ENCODE assay signal across 1 cellular context in genomic region chr15:40569139-40569953, GRCh38.
TF ChIP-seq lines count a peak whose summit lies in the region.

A gene with protein sequence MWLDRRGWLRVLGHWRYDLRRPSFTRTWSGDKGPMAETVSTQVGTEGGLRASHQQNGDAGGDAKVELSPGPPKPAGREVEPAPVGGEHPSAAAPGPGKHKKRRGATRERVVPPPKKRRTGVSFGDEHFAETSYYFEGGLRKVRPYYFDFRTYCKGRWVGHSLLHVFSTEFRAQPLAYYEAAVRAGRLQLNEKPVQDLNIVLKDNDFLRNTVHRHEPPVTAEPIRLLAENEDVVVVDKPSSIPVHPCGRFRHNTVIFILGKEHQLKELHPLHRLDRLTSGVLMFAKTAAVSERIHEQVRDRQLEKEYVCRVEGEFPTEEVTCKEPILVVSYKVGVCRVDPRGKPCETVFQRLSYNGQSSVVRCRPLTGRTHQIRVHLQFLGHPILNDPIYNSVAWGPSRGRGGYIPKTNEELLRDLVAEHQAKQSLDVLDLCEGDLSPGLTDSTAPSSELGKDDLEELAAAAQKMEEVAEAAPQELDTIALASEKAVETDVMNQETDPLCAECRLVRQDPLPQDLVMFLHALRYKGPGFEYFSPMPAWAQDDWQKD (plus strand): TSS chr15:40569299. CDS start chr15:40569338, 39 bp downstream.

TF ChIP-seq in H1, 55 proteins besides CTCF, POLR2A, EP300 and RAD21 (continued from another document):
- TF ChIP-seq ATF2 (IDR thresholded peaks at IDR 0.05; ENCODE audit: low read length) (peak; percentile 69; the same call in 1 of the 2 replicates), PHF8 (conservative IDR thresholded peaks at IDR 0.05; ENCODE audit: low read depth, low read length) (peak; percentile 96), HDAC2 (IDR thresholded peaks at IDR 0.05; ENCODE audit: borderline replicate concordance in 1 of 2, low read depth in 2 of 2, low read length in 2 of 2) (peak in 1 of 2 experiments; percentile 91; a peak in 2 of 4 replicates), RNF2 (IDR thresholded peaks at IDR 0.05; ENCODE audit: borderline replicate concordance, low read depth, low read length, missing control alignments, poor library complexity, severe bottlenecking) (no peak), NRF1 (IDR thresholded peaks at IDR 0.05; ENCODE audit: low read depth, low read length) (no peak), CREB1 (IDR thresholded peaks at IDR 0.05) (peak; percentile 99), CHD1 (IDR thresholded peaks at IDR 0.05; ENCODE audit: low read depth, low read length) (no peak), SIRT6 (IDR thresholded peaks at IDR 0.05; ENCODE audit: low read length) (no peak), ASH2L (IDR thresholded peaks at IDR 0.05; ENCODE audit: low read length) (peak; percentile 97), RFX5 (IDR thresholded peaks at IDR 0.05; ENCODE audit: borderline replicate concordance, low read depth, low read length) (no peak), MAX (IDR thresholded peaks at IDR 0.05) (peak; percentile 96), TAF7 (optimal IDR thresholded peaks at IDR 0.05; ENCODE audit: borderline replicate concordance, low read depth, low read length) (peak; percentile 34), SIX5 (IDR thresholded peaks at IDR 0.05; ENCODE audit: low read depth, low read length) (no peak), E2F6 (IDR thresholded peaks at IDR 0.05) (no peak), POU5F1 (IDR thresholded peaks at IDR 0.05; ENCODE audit: low read depth, low read length) (no peak), SIN3A (conservative IDR thresholded peaks at IDR 0.05 in 1 of 2, IDR thresholded peaks at IDR 0.05 in 1 of 2; ENCODE audit: low read depth in 1 of 2, low read length in 2 of 2) (peak; percentile 72 to 98; a peak in 2 of 4 replicates), CTBP2 (IDR thresholded peaks at IDR 0.05; ENCODE audit: borderline replicate concordance, insufficient read depth, insufficient read length, low read length) (no peak), SP1 (IDR thresholded peaks at IDR 0.05; ENCODE audit: low read depth, low read length) (peak; percentile 60; the same call in 1 of the 2 replicates), KDM4A (IDR thresholded peaks at IDR 0.05; ENCODE audit: low read depth, low read length, severe bottlenecking) (peak; percentile 93), CHD7 (IDR thresholded peaks at IDR 0.05; ENCODE audit: insufficient replicate concordance, low read length) (no peak), NANOG (IDR thresholded peaks at IDR 0.05; ENCODE audit: insufficient read depth, low read depth, low read length, poor library complexity, severe bottlenecking) (no peak), KDM1A (IDR thresholded peaks at IDR 0.05; ENCODE audit: borderline replicate concordance, low read length) (no peak), GTF2F1 (IDR thresholded peaks at IDR 0.05; ENCODE audit: borderline replicate concordance, low read depth, low read length) (no peak), SAP30 (IDR thresholded peaks at IDR 0.05; ENCODE audit: insufficient read depth, insufficient replicate concordance, low read length) (peak; percentile 90), SRF (IDR thresholded peaks at IDR 0.05; ENCODE audit: low read depth, low read length) (peak; percentile 62), POLR2AphosphoS5 (IDR thresholded peaks at IDR 0.05; ENCODE audit: low read depth, low read length) (peak; percentile 95), GABPA (IDR thresholded peaks at IDR 0.05; ENCODE audit: borderline replicate concordance, insufficient read depth, low read length) (0 out of 2 replicates have a peak, but pooled peaks have one; percentile 13), TAF1 (IDR thresholded peaks at IDR 0.05; ENCODE audit: low read depth, low read length) (peak; percentile 83), HDAC6 (IDR thresholded peaks at IDR 0.05; ENCODE audit: low read depth, low read length) (no peak), TBP (IDR thresholded peaks at IDR 0.05; ENCODE audit: low read depth, low read length) (peak; percentile 88), SP2 (IDR thresholded peaks at IDR 0.05; ENCODE audit: low read length) (no peak), BCL11A (IDR thresholded peaks at IDR 0.05; ENCODE audit: low read depth in 2 of 2, low read length in 2 of 2) (no peak), TCF12 (IDR thresholded peaks at IDR 0.05; ENCODE audit: low read depth, low read length) (no peak), SUZ12 (IDR thresholded peaks at IDR 0.05; ENCODE audit: low read length) (no peak), JUN (IDR thresholded peaks at IDR 0.05; ENCODE audit: low read depth, low read length) (no peak), JUND (IDR thresholded peaks at IDR 0.05; ENCODE audit: low read length) (no peak), CHD2 (IDR thresholded peaks at IDR 0.05; ENCODE audit: low read length) (peak; percentile 69), ZNF274 (IDR thresholded peaks at IDR 0.05; ENCODE audit: borderline replicate concordance, extremely low read depth, low read length) (no peak), EZH2 (IDR thresholded peaks at IDR 0.05; ENCODE audit: low read depth, low read length, severe bottlenecking) (no peak), CBX8 (IDR thresholded peaks at IDR 0.05; ENCODE audit: borderline replicate concordance, low read depth, low read length) (no peak), KDM5A (IDR thresholded peaks at IDR 0.05; ENCODE audit: low read length) (peak; percentile 93), CBX5 (IDR thresholded peaks at IDR 0.05; ENCODE audit: low read depth, low read length) (no peak)
- TF ChIP-seq, protein P1, sequence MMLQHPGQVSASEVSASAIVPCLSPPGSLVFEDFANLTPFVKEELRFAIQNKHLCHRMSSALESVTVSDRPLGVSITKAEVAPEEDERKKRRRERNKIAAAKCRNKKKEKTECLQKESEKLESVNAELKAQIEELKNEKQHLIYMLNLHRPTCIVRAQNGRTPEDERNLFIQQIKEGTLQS (IDR thresholded peaks at IDR 0.05; ENCODE audit: insufficient read depth, low read depth, low read length): peak; percentile 51; the same call in 1 of the 2 replicates
- TF ChIP-seq, protein P2, sequence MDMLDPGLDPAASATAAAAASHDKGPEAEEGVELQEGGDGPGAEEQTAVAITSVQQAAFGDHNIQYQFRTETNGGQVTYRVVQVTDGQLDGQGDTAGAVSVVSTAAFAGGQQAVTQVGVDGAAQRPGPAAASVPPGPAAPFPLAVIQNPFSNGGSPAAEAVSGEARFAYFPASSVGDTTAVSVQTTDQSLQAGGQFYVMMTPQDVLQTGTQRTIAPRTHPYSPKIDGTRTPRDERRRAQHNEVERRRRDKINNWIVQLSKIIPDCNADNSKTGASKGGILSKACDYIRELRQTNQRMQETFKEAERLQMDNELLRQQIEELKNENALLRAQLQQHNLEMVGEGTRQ (IDR thresholded peaks at IDR 0.05; ENCODE audit: low read length): no peak
